22 cellular contexts compared by ENCODE assay signal in genomic region chr9:126854734-126855133, GRCh38. TPM values are rescaled to one million over a fixed set of nuclear protein-coding genes. Genes with fewer than 3 reads are reported as not detected.
DNase-seq lines count a peak whose midpoint lies in the region; ATAC-seq, FAIRE-seq and TF ChIP-seq lines count a peak whose summit lies in the region.
"Had no signal": no experiment of that assay in that cellular context is flagged by ENCODE, and none has a peak within 500 bp of the region (broad histone marks: within the 10 kb centered on the region; RNA-seq: fewer than 3 reads in every experiment).

No MANE protein-coding gene starts in this region.

- no peak overlapping the region for H2AFZ ChIP-seq in HepG2 (ENCODE audit: low read length)
- H2AFZ ChIP-seq: GM23248 had no signal

- peak; percentile 36 for FAIRE-seq in HepG2 (lab: Jason Lieb, UNC)
- FAIRE-seq: A204.1, G401.6, GM12892, GM19239, H1 had no signal

- no peak overlapping the region for H3K27ac ChIP-seq in HepG2 (ENCODE audit: extremely low read length, insufficient read depth, low read length)
- no peak overlapping the region for H3K27ac ChIP-seq in right lobe of liver
- no peak overlapping the region for H3K27ac ChIP-seq in prostate gland
- H3K27ac ChIP-seq: 22Rv1, BLaER1, C4-2B, GM23248 had no signal

- H3K27me3 ChIP-seq in HepG2 (ENCODE audit: control insufficient read depth in 1 of 2, insufficient read depth in 2 of 2, low read length in 2 of 2) (peaks cover 0 to 9% of the 10 kb centered on the region in 2 experiments; a peak in 2 of 5 replicates), right lobe of liver (no peaks in the 10 kb centered on the region), prostate gland (replicated peaks; ENCODE audit: insufficient read depth) (no peaks in the 10 kb centered on the region)
- H3K27me3 ChIP-seq: BLaER1 had no signal

- H3K36me3 ChIP-seq in HepG2 (replicated peaks in 1 of 2; ENCODE audit: control insufficient read depth in 1 of 2, insufficient read depth in 2 of 2, low read length in 2 of 2) (no peaks in the 10 kb centered on the region), right lobe of liver (no peaks in the 10 kb centered on the region), prostate gland (no peaks in the 10 kb centered on the region)
- H3K36me3 ChIP-seq: BLaER1 had no signal

- H3K4me2 ChIP-seq in HepG2 (ENCODE audit: low read depth, low read length): peak overlapping the region; percentile 48; the same call in 1 of the 2 replicates
- H3K4me2 ChIP-seq: BLaER1 had no signal

- no peaks in the 10 kb centered on the region for H4K20me1 ChIP-seq in HepG2 (ENCODE audit: insufficient read depth, low read length)
- H4K20me1 ChIP-seq: BLaER1 had no signal

- no peak for TF ChIP-seq POLR2A in HepG2 (IDR thresholded peaks at IDR 0.05; ENCODE audit: insufficient read depth in 1 of 2, low read depth in 2 of 2, low read length in 2 of 2)
- no peak for TF ChIP-seq POLR2A in right lobe of liver (IDR thresholded peaks at IDR 0.05)
- no peak for TF ChIP-seq POLR2A in prostate gland (IDR thresholded peaks at IDR 0.05)

- TF ChIP-seq EP300 in HepG2 (IDR thresholded peaks at IDR 0.05; ENCODE audit: low read depth in 2 of 2, low read length in 2 of 2) (no peak), HepG2 (CRISPR knock-in tag; IDR thresholded peaks at IDR 0.05; ENCODE audit: borderline replicate concordance) (no peak)

- CTCF ChIA-PET in HepG2 (lab: Yijun Ruan, JAX; ENCODE audit: low intra/inter-chr PET ratio, low total read pairs): no interaction called here

- no peaks in the 10 kb centered on the region for H3K9me3 ChIP-seq in HepG2 (ENCODE audit: low read length)
- H3K9me3 ChIP-seq in right lobe of liver: no peaks in the 10 kb centered on the region
- no peaks in the 10 kb centered on the region for H3K9me3 ChIP-seq in prostate gland
- H3K9me3 ChIP-seq: BLaER1, Caco-2 had no signal

- in situ Hi-C loops in HepG2 (cut with HindIII; ENCODE audit: extremely low pct_ligation_motif_present, low pct_unique_long_range_greater_than_20kb): no loop called here

- H3K4me3 ChIP-seq in HepG2 (replicated peaks in 1 of 3; ENCODE audit: insufficient read depth in 1 of 3, low read depth in 2 of 3, low read length in 3 of 3): 0 out of 6 replicates have a peak overlapping the region, but pooled peaks of 1 of the 3 experiments have one; percentile 15
- H3K4me3 ChIP-seq in right lobe of liver: no peak overlapping the region
- H3K4me3 ChIP-seq in prostate gland: no peak overlapping the region
- H3K4me3 ChIP-seq: BLaER1, GM23248 had no signal

- ATAC-seq in HepG2 (peak; percentile 63), right lobe of liver (no peak), HG02623 (IDR thresholded peaks at IDR 0.05; ENCODE audit: unreplicated experiment) (no peak)
- ATAC-seq: CD8-positive, alpha-beta T cell had no signal

- BruUV-seq in HepG2 (replicated peaks; lab: Mats Ljungman, UMichigan): no TSS peak

- POLR2A ChIA-PET in HepG2 (lab: Yijun Ruan, JAX): interaction anchor here (1.0 kb wide), 1 partner anchor 14 kb away, joined by 3 read pairs; no protein-coding TSS in a partner anchor

- no peak for TF ChIP-seq CTCF in HepG2 (CRISPR knock-in tag; IDR thresholded peaks at IDR 0.05)
- TF ChIP-seq CTCF in right lobe of liver (IDR thresholded peaks at IDR 0.05): no peak
- no peak for TF ChIP-seq CTCF in prostate gland (IDR thresholded peaks at IDR 0.05)

- intact Hi-C loops in HepG2 (cut with micrococcal nuclease; ENCODE audit: unreplicated experiment): no loop called here
- intact Hi-C loops in right lobe of liver (cut with DNase I): no loop called here
- intact Hi-C loops in prostate gland (cut with DNase I): no loop called here

- TF ChIP-seq RAD21 in HepG2 (CRISPR knock-in tag; IDR thresholded peaks at IDR 0.05): no peak

- no peak overlapping the region for H3K9ac ChIP-seq in HepG2 (ENCODE audit: insufficient read depth, low read depth, low read length)
- H3K9ac ChIP-seq: BLaER1, GM23248 had no signal

- H3K4me1 ChIP-seq in HepG2 (ENCODE audit: insufficient read depth, low read length) (peaks cover 32% of the 10 kb centered on the region), right lobe of liver (no peaks in the 10 kb centered on the region), prostate gland (replicated peaks) (peaks cover 1% of the 10 kb centered on the region)
- H3K4me1 ChIP-seq: Caco-2 had no signal

- H3K79me2 ChIP-seq in HepG2 (ENCODE audit: insufficient read depth, low read length): no peaks in the 10 kb centered on the region

- peak; percentile 39 for DNase-seq in HepG2 (ENCODE audit: low spot score)
- no peak for DNase-seq in right lobe of liver
- DNase-seq in ecto neural progenitor cell (ENCODE audit: low spot score): peak; percentile 37
- DNase-seq in prostate gland (ENCODE audit: low spot score): peak; percentile 26
- no peak for DNase-seq in T-helper 9 cell
- DNase-seq: Caco-2; CD4-positive, CD25-positive, alpha-beta regulatory T cell; CD8-positive, alpha-beta T cell; DMS153; DND-41; GM23248; H7; HCEC 1CT had no signal

- 0% methylated on average over 7 of the region's 7 CpGs for WGBS in HepG2 (ENCODE audit: low lambda C conversion rate)
- WGBS in right lobe of liver (ENCODE audit: insufficient coverage, low coverage, low lambda C conversion rate, missing lambda C conversion rate): 53% methylated on average over 7 of the region's 7 CpGs
- WGBS in prostate gland: 25% methylated on average over 7 of the region's 7 CpGs

RNA-seq across cellular contexts. Expression of gene ZBTB34, which starts 5.7 kb away (rescaled TPM):
- total RNA-seq in HepG2 (2016; rRNA removed; fragmentation: Illumina TruSeq; extraction: Trizol) (5.9 and 10.2 TPM in 2 replicates), right lobe of liver (1 to 10 TPM; 2.0 to 3.4 (median 2.3) TPM), prostate gland (10 to 100 TPM in 1 of 2 donors, 1 to 10 TPM in 1; 4.5 to 10.8 TPM)
- 0.53 and 0.61 TPM in 2 replicates for total RNA-seq in HepG2 (2016; cell fraction: cytosol; rRNA removed; fragmentation: Illumina TruSeq; extraction: Trizol; ENCODE audit: low read depth)
- total RNA-seq in HepG2 (2016; cell fraction: insoluble cytoplasmic fraction; rRNA removed; fragmentation: Illumina TruSeq; extraction: Trizol): 5.8 and 9.1 TPM in 2 replicates
- total RNA-seq in HepG2 (2016; cell fraction: membrane; rRNA removed; fragmentation: Illumina TruSeq; extraction: Trizol): 3.1 and 3.2 TPM in 2 replicates
- 6.8 and 7.5 TPM in 2 replicates for total RNA-seq in HepG2 (2016; cell fraction: nucleus; rRNA removed; fragmentation: Illumina TruSeq; extraction: Trizol)
- polyA plus RNA-seq in HepG2 (2011; rRNA removed): 8.1 and 8.7 TPM in 2 replicates
- polyA plus RNA-seq in HepG2 (2011; cell fraction: cytosol; rRNA removed): 4.2 and 6.5 TPM in 2 replicates
- 6.5 and 7.0 TPM in 2 replicates for polyA plus RNA-seq in HepG2 (2011; cell fraction: nucleus; rRNA removed)
- polyA plus RNA-seq in HepG2 (2012): 4.7 and 4.8 TPM in 2 replicates
- 0.17 TPM in 2 replicates for polyA plus RNA-seq in HepG2 (2016; cell fraction: cytosol; fragmentation: Illumina TruSeq; extraction: Trizol; ENCODE audit: low read depth)
- 5.3 and 5.7 TPM in 2 replicates for polyA plus RNA-seq in HepG2 (2016; cell fraction: insoluble cytoplasmic fraction; fragmentation: Illumina TruSeq; extraction: Trizol; ENCODE audit: low read depth)
- polyA plus RNA-seq in HepG2 (2016; cell fraction: membrane; fragmentation: Illumina TruSeq; extraction: Trizol; ENCODE audit: low read depth): 0.92 and 0.98 TPM in 2 replicates
- 7.7 and 8.1 TPM in 2 replicates for polyA plus RNA-seq in HepG2 (2016; cell fraction: nucleus; fragmentation: Illumina TruSeq; extraction: Trizol; ENCODE audit: insufficient read depth, low read depth)
- polyA minus RNA-seq in HepG2 (2011; rRNA and poly(A)+ RNA removed; ENCODE audit: low replicate concordance): 12.3 and 20.4 TPM in 2 replicates
- 7.8 and 9.6 TPM in 2 replicates for polyA minus RNA-seq in HepG2 (2011; cell fraction: cytosol; rRNA and poly(A)+ RNA removed)
- polyA minus RNA-seq in HepG2 (2011; cell fraction: nucleus; rRNA and poly(A)+ RNA removed): 12.1 and 15.7 TPM in 2 replicates

RNA-seq across cellular contexts. Expression of gene ZBTB43, which starts 49.9 kb away (rescaled TPM):
- total RNA-seq in HepG2 (2016; rRNA removed; fragmentation: Illumina TruSeq; extraction: Trizol) (7.1 and 12.0 TPM in 2 replicates), right lobe of liver (10 to 100 TPM in 3 of 6 experiments, 1 to 10 TPM in 3; 4.8 to 14.5 (median 9.9) TPM), prostate gland (100 to 1,000 TPM in 1 of 2 donors, 10 to 100 TPM in 1; 30.0 to 118 TPM)
- 0.51 and 0.71 TPM in 2 replicates for total RNA-seq in HepG2 (2016; cell fraction: cytosol; rRNA removed; fragmentation: Illumina TruSeq; extraction: Trizol; ENCODE audit: low read depth)
- total RNA-seq in HepG2 (2016; cell fraction: insoluble cytoplasmic fraction; rRNA removed; fragmentation: Illumina TruSeq; extraction: Trizol): 10.2 and 10.7 TPM in 2 replicates
- 2.3 and 3.3 TPM in 2 replicates for total RNA-seq in HepG2 (2016; cell fraction: membrane; rRNA removed; fragmentation: Illumina TruSeq; extraction: Trizol)
- 7.2 and 11.1 TPM in 2 replicates for total RNA-seq in HepG2 (2016; cell fraction: nucleus; rRNA removed; fragmentation: Illumina TruSeq; extraction: Trizol)
- 6.9 and 31.4 TPM in 2 replicates for polyA plus RNA-seq in HepG2 (2011; rRNA removed)
- 3.4 and 4.4 TPM in 2 replicates for polyA plus RNA-seq in HepG2 (2011; cell fraction: cytosol; rRNA removed)
- 6.3 and 6.5 TPM in 2 replicates for polyA plus RNA-seq in HepG2 (2011; cell fraction: nucleus; rRNA removed)
- polyA plus RNA-seq in HepG2 (2012): 4.7 and 5.8 TPM in 2 replicates
- polyA plus RNA-seq in HepG2 (2016; cell fraction: cytosol; fragmentation: Illumina TruSeq; extraction: Trizol; ENCODE audit: low read depth): 0.08 and 0.10 TPM in 2 replicates
- polyA plus RNA-seq in HepG2 (2016; cell fraction: insoluble cytoplasmic fraction; fragmentation: Illumina TruSeq; extraction: Trizol; ENCODE audit: low read depth): 4.9 and 6.7 TPM in 2 replicates
- 0.66 and 0.76 TPM in 2 replicates for polyA plus RNA-seq in HepG2 (2016; cell fraction: membrane; fragmentation: Illumina TruSeq; extraction: Trizol; ENCODE audit: low read depth)
- 10.4 and 12.2 TPM in 2 replicates for polyA plus RNA-seq in HepG2 (2016; cell fraction: nucleus; fragmentation: Illumina TruSeq; extraction: Trizol; ENCODE audit: insufficient read depth, low read depth)
- 9.9 and 46.2 TPM in 2 replicates for polyA minus RNA-seq in HepG2 (2011; rRNA and poly(A)+ RNA removed; ENCODE audit: low replicate concordance)
- polyA minus RNA-seq in HepG2 (2011; cell fraction: cytosol; rRNA and poly(A)+ RNA removed): 4.0 and 10.6 TPM in 2 replicates
- polyA minus RNA-seq in HepG2 (2011; cell fraction: nucleus; rRNA and poly(A)+ RNA removed): 7.5 and 9.6 TPM in 2 replicates

RNA-seq across cellular contexts. Expression of gene RALGPS1, which starts 59.8 kb away (rescaled TPM):
- 2.2 and 3.7 TPM in 2 replicates for total RNA-seq in HepG2 (2016; rRNA removed; fragmentation: Illumina TruSeq; extraction: Trizol)
- total RNA-seq in HepG2 (2016; cell fraction: cytosol; rRNA removed; fragmentation: Illumina TruSeq; extraction: Trizol; ENCODE audit: low read depth): 2.5 and 3.0 TPM in 2 replicates
- 3.1 and 4.0 TPM in 2 replicates for total RNA-seq in HepG2 (2016; cell fraction: insoluble cytoplasmic fraction; rRNA removed; fragmentation: Illumina TruSeq; extraction: Trizol)
- 4.9 and 5.0 TPM in 2 replicates for total RNA-seq in HepG2 (2016; cell fraction: membrane; rRNA removed; fragmentation: Illumina TruSeq; extraction: Trizol)
- 7.5 and 9.4 TPM in 2 replicates for total RNA-seq in HepG2 (2016; cell fraction: nucleus; rRNA removed; fragmentation: Illumina TruSeq; extraction: Trizol)
- 6.5 and 9.5 TPM in 2 replicates for polyA plus RNA-seq in HepG2 (2011; rRNA removed)
- 3.0 and 5.8 TPM in 2 replicates for polyA plus RNA-seq in HepG2 (2011; cell fraction: cytosol; rRNA removed)
- polyA plus RNA-seq in HepG2 (2011; cell fraction: nucleus; rRNA removed): 26.3 and 34.5 TPM in 2 replicates
- 11.9 and 13.3 TPM in 2 replicates for polyA plus RNA-seq in HepG2 (2012)
- 2.9 and 3.7 TPM in 2 replicates for polyA plus RNA-seq in HepG2 (2016; cell fraction: cytosol; fragmentation: Illumina TruSeq; extraction: Trizol; ENCODE audit: low read depth)
- polyA plus RNA-seq in HepG2 (2016; cell fraction: insoluble cytoplasmic fraction; fragmentation: Illumina TruSeq; extraction: Trizol; ENCODE audit: low read depth): 2.8 and 3.2 TPM in 2 replicates
- 3.1 and 4.4 TPM in 2 replicates for polyA plus RNA-seq in HepG2 (2016; cell fraction: membrane; fragmentation: Illumina TruSeq; extraction: Trizol; ENCODE audit: low read depth)
- 6.9 and 11.6 TPM in 2 replicates for polyA plus RNA-seq in HepG2 (2016; cell fraction: nucleus; fragmentation: Illumina TruSeq; extraction: Trizol; ENCODE audit: insufficient read depth, low read depth)
- 7.3 and 9.6 TPM in 2 replicates for polyA minus RNA-seq in HepG2 (2011; rRNA and poly(A)+ RNA removed; ENCODE audit: low replicate concordance)
- polyA minus RNA-seq in HepG2 (2011; cell fraction: cytosol; rRNA and poly(A)+ RNA removed): 2.6 and 3.3 TPM in 2 replicates
- 15.6 and 26.6 TPM in 2 replicates for polyA minus RNA-seq in HepG2 (2011; cell fraction: nucleus; rRNA and poly(A)+ RNA removed)
- 1 to 10 TPM; 1.2 to 3.8 (median 2.4) TPM for total RNA-seq in right lobe of liver
- 10 to 100 TPM; 14.7 to 20.7 TPM for total RNA-seq in prostate gland

Comparison
In these comparisons a context has a peak if more than half of its experiments do, and no peak if none do; other contexts are left out.
1. DNase-seq: peak in HepG2 (single experiment), ecto neural progenitor cell (single experiment) and prostate gland (single experiment); none in right lobe of liver (0 of 3) and T-helper 9 cell (single experiment).